In the genomic region with DNA sequence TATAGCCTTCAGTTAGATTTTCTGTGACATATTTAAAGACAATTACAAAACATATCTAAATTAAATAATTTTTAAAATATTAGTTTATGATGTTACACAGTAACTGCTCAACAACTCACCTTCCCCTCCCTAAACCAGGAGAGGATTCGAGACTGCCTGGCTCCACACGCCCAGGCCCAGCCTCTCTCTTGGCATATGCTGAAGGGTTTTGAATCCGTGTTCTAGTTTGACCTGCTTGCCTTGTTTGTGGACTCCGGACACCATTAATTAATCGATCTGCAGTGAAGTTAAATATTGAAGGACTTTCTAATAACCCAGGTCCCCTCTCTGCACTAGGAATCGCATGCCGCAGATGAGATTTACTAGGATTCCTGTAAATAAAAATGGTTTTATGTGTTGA, we compare ENCODE assay signal across 16 cellular contexts.
DNase-seq lines count a peak whose midpoint lies in the region; ATAC-seq and TF ChIP-seq lines count a peak whose summit lies in the region.
"Had no signal": no experiment of that assay in that cellular context is flagged by ENCODE, and none has a peak within 500 bp of the region (broad histone marks: within the 10 kb centered on the region; RNA-seq: fewer than 3 reads in every experiment).

No MANE protein-coding gene starts in this region.

- H3K4me1 ChIP-seq in thyroid gland (peaks cover 39 to 54% of the 10 kb centered on the region in 2 donors), right cardiac atrium (ENCODE audit: control insufficient read depth, insufficient read depth, low read length) (no peaks in the 10 kb centered on the region)

- no peak overlapping the region for H3K4me3 Mint-ChIP-seq in CD4-positive, alpha-beta T cell
- H3K4me3 Mint-ChIP-seq: CD4-positive, alpha-beta memory T cell had no signal

- H3K36me3 ChIP-seq in thyroid gland = peaks cover 24 to 33% of the 10 kb centered on the region in 2 donors

- 59 to 78% methylated on average over 7 of the region's 7 CpGs for WGBS in thyroid gland, 2 donors
- 95% methylated on average over 7 of the region's 7 CpGs for WGBS in right cardiac atrium

- no peak for TF ChIP-seq CTCF in C4-2B (conservative IDR thresholded peaks at IDR 0.05)
- no peak for TF ChIP-seq CTCF in thyroid gland (IDR thresholded peaks at IDR 0.05)
- TF ChIP-seq CTCF in CD4-positive, alpha-beta T cell (IDR thresholded peaks at IDR 0.05) = no peak

- ATAC-seq in right cardiac atrium = no peak
- ATAC-seq in CD4-positive, alpha-beta T cell (ENCODE audit: poor library complexity) = no peak
- ATAC-seq: K562 had no signal

- peaks cover 94% of the 10 kb centered on the region for H3K36me3 Mint-ChIP-seq in CD4-positive, alpha-beta T cell (ENCODE audit: low read depth)

- CTCF ChIA-PET in CD4-positive, alpha-beta T cell (lab: Charles Lee) = no interaction called here

- H3K9me3 ChIP-seq in thyroid gland (no peaks in the 10 kb centered on the region), right cardiac atrium (ENCODE audit: control insufficient read depth, low read length) (no peaks in the 10 kb centered on the region)
- H3K9me3 ChIP-seq in CD4-positive, alpha-beta T cell (ENCODE audit: control insufficient read depth, low read length) = no peaks in the 10 kb centered on the region
- H3K9me3 ChIP-seq: BLaER1 treated with 17β-estradiol and CSF1 and Interleukin-3, amounts not matched to agents 10 nM and 100 nM had no signal

- no peak overlapping the region for H3K27ac Mint-ChIP-seq in CD4-positive, alpha-beta T cell

- DNase-seq in mucosa of gallbladder (ENCODE audit: low spot score) = peak; percentile 34
- DNase-seq in thyroid gland = peak in 1 of 2 donors; percentile 28
- DNase-seq in right cardiac atrium = no peak
- no peak for DNase-seq in NCI-H2171 (lab: John Stamatoyannopoulos, UW)
- DNase-seq in CD4-positive, alpha-beta T cell = no peak
- DNase-seq: 8988T; AML-193; CD4-positive, alpha-beta memory T cell; DND-41; GDM1; GM23248 had no signal

- H3K9me3 Mint-ChIP-seq in CD4-positive, alpha-beta T cell = no peaks in the 10 kb centered on the region
- H3K9me3 Mint-ChIP-seq: CD4-positive, alpha-beta memory T cell had no signal

- no peaks in the 10 kb centered on the region for H3K27me3 Mint-ChIP-seq in CD4-positive, alpha-beta T cell
- H3K27me3 Mint-ChIP-seq: CD4-positive, alpha-beta memory T cell had no signal

- intact Hi-C loops in thyroid gland (cut with DNase I) (loop anchor here (10.0 kb wide), 1 partner anchor 160 kb away; the partner anchor contains the start of gene GTPBP4), right cardiac atrium (cut with DNase I) (no loop called here)
- intact Hi-C loops in CD4-positive, alpha-beta T cell (cut with DNase I, micrococcal nuclease) = loop anchor here in 1 of 2 experiments (10.0 kb wide), 2 partner anchors 250 to 310 kb away; no protein-coding TSS in a partner anchor

- no peaks in the 10 kb centered on the region for H3K27me3 ChIP-seq in thyroid gland
- H3K27me3 ChIP-seq in right cardiac atrium (ENCODE audit: control insufficient read depth, insufficient read depth) = no peaks in the 10 kb centered on the region
- H3K27me3 ChIP-seq in CD4-positive, alpha-beta T cell (ENCODE audit: control insufficient read depth, insufficient read depth, low read length) = no peaks in the 10 kb centered on the region
- H3K27me3 ChIP-seq: BLaER1 treated with 17β-estradiol and CSF1 and Interleukin-3, amounts not matched to agents 10 nM and 100 nM had no signal

- POLR2A ChIA-PET in CD4-positive, alpha-beta T cell (lab: Charles Lee) = no interaction called here

- peaks cover 27% of the 10 kb centered on the region for H3K4me1 Mint-ChIP-seq in CD4-positive, alpha-beta T cell (ENCODE audit: low read depth)

- no peak for TF ChIP-seq POLR2A in thyroid gland (IDR thresholded peaks at IDR 0.05)

- H3K4me3 ChIP-seq in thyroid gland (replicated peaks in 1 of 3) (no peak overlapping the region), right cardiac atrium (ENCODE audit: low read length) (no peak overlapping the region)
- H3K4me3 ChIP-seq: BLaER1 treated with 17β-estradiol and CSF1 and Interleukin-3, amounts not matched to agents 10 nM and 100 nM; GM23248; K562 had no signal

- peak overlapping the region; percentile 31; the same call in 1 of the 2 replicates for H3K27ac ChIP-seq in C4-2B
- peak overlapping the region; percentile 26 for H3K27ac ChIP-seq in cingulate gyrus (ENCODE audit: low read depth, low read length)
- H3K27ac ChIP-seq in thyroid gland = peak overlapping the region in 2 of 3 donors; percentile 63 to 85
- H3K27ac ChIP-seq in right cardiac atrium (ENCODE audit: low read length) = no peak overlapping the region
- H3K27ac ChIP-seq in CD4-positive, alpha-beta T cell (ENCODE audit: low read depth, low read length) = no peak overlapping the region
- H3K27ac ChIP-seq: GM23248, HL-60 had no signal

Comparison
In these comparisons a context has a peak if more than half of its experiments do, and no peak if none do; other contexts are left out.
1. H3K27ac ChIP-seq: peak in C4-2B (single experiment), cingulate gyrus (single experiment) and thyroid gland (2 of 3); none in right cardiac atrium (single experiment) and CD4-positive, alpha-beta T cell (single experiment).